30 cellular contexts compared by ENCODE assay signal in the genomic region with DNA sequence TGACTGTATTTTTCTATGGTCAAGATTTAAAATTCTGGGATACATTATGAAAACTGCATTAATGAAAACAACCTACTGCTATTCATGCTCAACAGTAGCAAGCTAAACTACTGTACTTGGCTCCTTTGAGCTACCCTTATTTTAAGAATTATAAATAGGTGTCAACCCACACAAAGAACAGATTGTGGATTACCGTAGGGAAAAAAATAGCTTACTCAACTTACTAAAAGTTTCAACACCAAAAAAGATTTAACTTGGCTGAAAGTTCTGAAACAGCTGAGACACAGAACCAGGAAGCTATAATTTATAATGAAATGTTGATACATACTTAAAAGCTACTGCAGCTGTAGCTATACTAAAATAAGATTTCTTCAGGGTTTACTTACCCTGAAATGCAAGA. TPM values are rescaled to one million over a fixed set of nuclear protein-coding genes. Genes with fewer than 3 reads are reported as not detected.
DNase-seq lines count a peak whose midpoint lies in the region; ATAC-seq, FAIRE-seq and TF ChIP-seq lines count a peak whose summit lies in the region.
"Had no signal": no experiment of that assay in that cellular context is flagged by ENCODE, and none has a peak within 500 bp of the region (broad histone marks: within the 10 kb centered on the region; RNA-seq: fewer than 3 reads in every experiment).

No MANE protein-coding gene starts in this region.

- H3K79me2 ChIP-seq in KMS-11 (ENCODE audit: insufficient read depth, low read depth) (peaks cover 15% of the 10 kb centered on the region; the same call in 1 of the 2 replicates), astrocyte (ENCODE audit: insufficient read depth, low read length) (peaks cover 22% of the 10 kb centered on the region)

- H3K9me3 Mint-ChIP-seq in astrocyte (ENCODE audit: unreplicated experiment): no peaks in the 10 kb centered on the region
- H3K9me3 Mint-ChIP-seq in activated CD4-positive, alpha-beta T cell treated with anti-CD3 and anti-CD28 coated beads, Interleukin-2, amount 10 ng/mL, durations not matched to agents 24 days and 14 days: no peaks in the 10 kb centered on the region
- H3K9me3 Mint-ChIP-seq: activated naive CD4-positive, alpha-beta T cell treated with anti-CD3 and anti-CD28 coated beads for 36 hours; activated T-helper 1 cell treated with anti-CD3 and anti-CD28 coated beads, Interleukin-12 subunit alpha, Interleukin-12 subunit beta, Interleukin-2, Interleukin-4 antibody, amounts not matched to agents 30 ng/mL and 10 ng/mL and 1 ng/mL, durations not matched to agents 14 hours and 24 hours and 36 hours; effector memory CD8-positive, alpha-beta T cell; IgD-negative memory B cell; type B pancreatic cell; WTC11 had no signal

- intact Hi-C loops in sciatic nerve (cut with DNase I): no loop called here
- intact Hi-C loops in activated CD4-positive, alpha-beta T cell treated with anti-CD3 and anti-CD28 coated beads, Interleukin-2, amount 10 ng/mL, durations not matched to agents 24 days and 14 days (cut with micrococcal nuclease): no loop called here

- H3K27ac Mint-ChIP-seq in astrocyte (ENCODE audit: unreplicated experiment): no peak overlapping the region
- no peak overlapping the region for H3K27ac Mint-ChIP-seq in activated CD4-positive, alpha-beta T cell treated with anti-CD3 and anti-CD28 coated beads, Interleukin-2, amount 10 ng/mL, durations not matched to agents 24 days and 14 days
- H3K27ac Mint-ChIP-seq: activated naive CD4-positive, alpha-beta T cell treated with anti-CD3 and anti-CD28 coated beads for 36 hours; activated T-helper 1 cell treated with anti-CD3 and anti-CD28 coated beads, Interleukin-12 subunit alpha, Interleukin-12 subunit beta, Interleukin-2, Interleukin-4 antibody, amounts not matched to agents 30 ng/mL and 10 ng/mL and 1 ng/mL, durations not matched to agents 14 hours and 24 hours and 36 hours; effector memory CD8-positive, alpha-beta T cell; IgD-negative memory B cell; type B pancreatic cell; WTC11 had no signal

- H3K4me1 ChIP-seq in KMS-11 (ENCODE audit: low read depth, poor library complexity, severe bottlenecking) (peaks cover 37% of the 10 kb centered on the region), astrocyte (ENCODE audit: insufficient read depth, low read length) (no peaks in the 10 kb centered on the region)
- H3K4me1 ChIP-seq: Caco-2 had no signal

- H2AFZ ChIP-seq in KMS-11 (ENCODE audit: low read depth): no peak overlapping the region
- H2AFZ ChIP-seq in astrocyte (ENCODE audit: low read depth, low read length): no peak overlapping the region

- no peaks in the 10 kb centered on the region for H3K27me3 Mint-ChIP-seq in astrocyte (ENCODE audit: low read depth, unreplicated experiment)
- no peaks in the 10 kb centered on the region for H3K27me3 Mint-ChIP-seq in activated CD4-positive, alpha-beta T cell treated with anti-CD3 and anti-CD28 coated beads, Interleukin-2, amount 10 ng/mL, durations not matched to agents 24 days and 14 days
- H3K27me3 Mint-ChIP-seq: effector memory CD8-positive, alpha-beta T cell; IgD-negative memory B cell; type B pancreatic cell had no signal

- no peaks in the 10 kb centered on the region for H3K27me3 ChIP-seq in KMS-11 (ENCODE audit: insufficient read depth, low read depth)
- no peaks in the 10 kb centered on the region for H3K27me3 ChIP-seq in astrocyte (ENCODE audit: insufficient read depth, low read length)
- H3K27me3 ChIP-seq: BLaER1, neutrophil had no signal

- peak overlapping the region; percentile 1; the same call in 1 of the 2 replicates for H3K4me2 ChIP-seq in KMS-11
- H3K4me2 ChIP-seq in astrocyte (ENCODE audit: low read length): no peak overlapping the region
- H3K4me2 ChIP-seq: BLaER1 had no signal

- no peak for FAIRE-seq in astrocyte (lab: Jason Lieb, UNC)
- FAIRE-seq in D721Med (lab: Jason Lieb, UNC): no peak
- FAIRE-seq: bronchial epithelial cell, H54, small intestine had no signal

- no peak overlapping the region for H3K9ac ChIP-seq in KMS-11
- H3K9ac ChIP-seq in astrocyte (ENCODE audit: low read length): no peak overlapping the region
- H3K9ac ChIP-seq: BLaER1 had no signal

- H3K4me1 Mint-ChIP-seq in astrocyte (ENCODE audit: low read depth, unreplicated experiment): no peaks in the 10 kb centered on the region
- H3K4me1 Mint-ChIP-seq in activated CD4-positive, alpha-beta T cell treated with anti-CD3 and anti-CD28 coated beads, Interleukin-2, amount 10 ng/mL, durations not matched to agents 24 days and 14 days: no peaks in the 10 kb centered on the region
- H3K4me1 Mint-ChIP-seq: WTC11 had no signal

- no peaks in the 10 kb centered on the region for H3K9me3 ChIP-seq in astrocyte (ENCODE audit: insufficient read depth, low read depth, low read length)
- H3K9me3 ChIP-seq: BLaER1, Caco-2, lower lobe of right lung, neutrophil had no signal

- ATAC-seq in sciatic nerve: peak; percentile 34
- ATAC-seq: lower lobe of right lung, PC-3, WTC11 had no signal

- TF ChIP-seq CTCF in KMS-11 (conservative IDR thresholded peaks at IDR 0.05; ENCODE audit: low read depth, low read length) (no peak), astrocyte (IDR thresholded peaks at IDR 0.05; ENCODE audit: insufficient read depth, low read depth, low read length) (no peak), D721Med (IDR thresholded peaks at IDR 0.05; ENCODE audit: insufficient read depth, missing control alignments) (no peak)

- DNase-seq in astrocyte (ENCODE audit: low read depth) (peak; percentile 42), left kidney (ENCODE audit: low read depth, low spot score) (peak; percentile 9), sciatic nerve (ENCODE audit: low spot score) (no peak), mucosa of gallbladder (ENCODE audit: low spot score) (no peak), D721Med (ENCODE audit: insufficient read length, low spot score) (no peak)
- no peak for DNase-seq in activated CD4-positive, alpha-beta T cell treated with anti-CD3 and anti-CD28 coated beads, Interleukin-2, amount 10 ng/mL, durations not matched to agents 24 days and 14 days
- DNase-seq: activated naive CD4-positive, alpha-beta T cell treated with anti-CD3 and anti-CD28 coated beads for 36 hours; amniotic stem cell; Caco-2; DMS79; effector memory CD8-positive, alpha-beta T cell; GDM1; lower lobe of right lung; NCI-H187; NCI-H524 treated with DMSO at 0.1 percent for 48 hours; PC-3; SHP77 treated with DMSO at 0.1 percent for 48 hours; stimulated activated CD4-positive, alpha-beta T cell treated with anti-CD3 and anti-CD28 coated beads, Interleukin-1b, Interleukin-23, amount 100 ng/mL, for 48 hours; stimulated activated CD8-positive, alpha-beta memory T cell treated with anti-CD3 and anti-CD28 coated beads, Interleukin-4, amount 100 ng/mL, for 48 hours had no signal

- H3K36me3 Mint-ChIP-seq in astrocyte (ENCODE audit: low read depth, unreplicated experiment): peaks cover 7% of the 10 kb centered on the region
- H3K36me3 Mint-ChIP-seq in activated CD4-positive, alpha-beta T cell treated with anti-CD3 and anti-CD28 coated beads, Interleukin-2, amount 10 ng/mL, durations not matched to agents 24 days and 14 days (ENCODE audit: low read depth): peaks cover 26% of the 10 kb centered on the region
- H3K36me3 Mint-ChIP-seq: IgD-negative memory B cell had no signal

- H3K4me3 ChIP-seq in KMS-11 (IDR thresholded peaks at IDR 0.05; ENCODE audit: insufficient read depth, low read depth, low read length): no peak overlapping the region
- H3K4me3 ChIP-seq in astrocyte (ENCODE audit: insufficient read depth, low read depth, low read length): no peak overlapping the region
- H3K4me3 ChIP-seq: BLaER1, coronary artery, lower lobe of right lung had no signal

- H4K20me1 ChIP-seq in KMS-11 (ENCODE audit: insufficient read depth) (no peaks in the 10 kb centered on the region), astrocyte (ENCODE audit: insufficient read depth, low read length) (no peaks in the 10 kb centered on the region)

- H3K4me3 Mint-ChIP-seq in astrocyte (ENCODE audit: unreplicated experiment): no peak overlapping the region
- no peak overlapping the region for H3K4me3 Mint-ChIP-seq in activated CD4-positive, alpha-beta T cell treated with anti-CD3 and anti-CD28 coated beads, Interleukin-2, amount 10 ng/mL, durations not matched to agents 24 days and 14 days
- H3K4me3 Mint-ChIP-seq: activated naive CD4-positive, alpha-beta T cell treated with anti-CD3 and anti-CD28 coated beads for 36 hours; activated T-helper 1 cell treated with anti-CD3 and anti-CD28 coated beads, Interleukin-12 subunit alpha, Interleukin-12 subunit beta, Interleukin-2, Interleukin-4 antibody, amounts not matched to agents 30 ng/mL and 10 ng/mL and 1 ng/mL, durations not matched to agents 14 hours and 24 hours and 36 hours; effector memory CD8-positive, alpha-beta T cell; IgD-negative memory B cell; type B pancreatic cell; WTC11 had no signal

- H3K27ac ChIP-seq in KMS-11 (no peak overlapping the region), astrocyte (ENCODE audit: low read depth, low read length) (no peak overlapping the region)
- H3K27ac ChIP-seq: BLaER1, coronary artery, lower lobe of right lung, neutrophil had no signal

- H3K36me3 ChIP-seq in KMS-11 (ENCODE audit: insufficient read depth): 0 out of 2 replicates have a peak, but pooled peaks cover 3% of the 10 kb centered on the region
- peaks cover 32% of the 10 kb centered on the region for H3K36me3 ChIP-seq in astrocyte (ENCODE audit: insufficient read depth, low read length)

RNA-seq across cellular contexts. Expression of a gene that starts 10.1 kb away (rescaled TPM):
- 34.7 and 38.7 TPM in 2 replicates for total RNA-seq in astrocyte
- 40.8 TPM for total RNA-seq in sciatic nerve
- total RNA-seq in mucosa of gallbladder: 34.1 TPM
- total RNA-seq in activated CD4-positive, alpha-beta T cell treated with anti-CD3 and anti-CD28 coated beads, Interleukin-2, amount 10 ng/mL, durations not matched to agents 24 days and 14 days: 35.9 and 36.4 TPM in 2 replicates

RNA-seq across cellular contexts. Expression of a gene that starts 23.9 kb away (rescaled TPM):
- total RNA-seq in astrocyte (50.0 and 54.6 TPM in 2 replicates), sciatic nerve (16.8 TPM), mucosa of gallbladder (47.6 TPM)
- total RNA-seq in activated CD4-positive, alpha-beta T cell treated with anti-CD3 and anti-CD28 coated beads, Interleukin-2, amount 10 ng/mL, durations not matched to agents 24 days and 14 days: not detected in 2 replicates
- total RNA-seq: activated T-helper 1 cell treated with anti-CD3 and anti-CD28 coated beads, Interleukin-12 subunit alpha, Interleukin-12 subunit beta, Interleukin-2, Interleukin-4 antibody, amounts not matched to agents 30 ng/mL and 10 ng/mL and 1 ng/mL, durations not matched to agents 14 hours and 24 hours and 36 hours had no signal

Comparison
In these comparisons a context has a peak if more than half of its experiments do, and no peak if none do; other contexts are left out.
1. DNase-seq: peak in astrocyte (single experiment) and left kidney (single experiment); none in sciatic nerve (single experiment), mucosa of gallbladder (single experiment), activated CD4-positive, alpha-beta T cell treated with anti-CD3 and anti-CD28 coated beads, Interleukin-2, amount 10 ng/mL, durations not matched to agents 24 days and 14 days (single experiment) and D721Med (single experiment).
2. RNA of a gene that starts 23.9 kb away (total RNA-seq): 50.0 to 54.6 TPM in astrocyte, 47.6 TPM in mucosa of gallbladder (single experiment) and 16.8 TPM in sciatic nerve (single experiment); not detected in activated CD4-positive, alpha-beta T cell treated with anti-CD3 and anti-CD28 coated beads, Interleukin-2, amount 10 ng/mL, durations not matched to agents 24 days and 14 days; every median in the first group is over 10 times any median in the second.